6 cellular contexts compared by ENCODE assay signal in the genomic region with DNA sequence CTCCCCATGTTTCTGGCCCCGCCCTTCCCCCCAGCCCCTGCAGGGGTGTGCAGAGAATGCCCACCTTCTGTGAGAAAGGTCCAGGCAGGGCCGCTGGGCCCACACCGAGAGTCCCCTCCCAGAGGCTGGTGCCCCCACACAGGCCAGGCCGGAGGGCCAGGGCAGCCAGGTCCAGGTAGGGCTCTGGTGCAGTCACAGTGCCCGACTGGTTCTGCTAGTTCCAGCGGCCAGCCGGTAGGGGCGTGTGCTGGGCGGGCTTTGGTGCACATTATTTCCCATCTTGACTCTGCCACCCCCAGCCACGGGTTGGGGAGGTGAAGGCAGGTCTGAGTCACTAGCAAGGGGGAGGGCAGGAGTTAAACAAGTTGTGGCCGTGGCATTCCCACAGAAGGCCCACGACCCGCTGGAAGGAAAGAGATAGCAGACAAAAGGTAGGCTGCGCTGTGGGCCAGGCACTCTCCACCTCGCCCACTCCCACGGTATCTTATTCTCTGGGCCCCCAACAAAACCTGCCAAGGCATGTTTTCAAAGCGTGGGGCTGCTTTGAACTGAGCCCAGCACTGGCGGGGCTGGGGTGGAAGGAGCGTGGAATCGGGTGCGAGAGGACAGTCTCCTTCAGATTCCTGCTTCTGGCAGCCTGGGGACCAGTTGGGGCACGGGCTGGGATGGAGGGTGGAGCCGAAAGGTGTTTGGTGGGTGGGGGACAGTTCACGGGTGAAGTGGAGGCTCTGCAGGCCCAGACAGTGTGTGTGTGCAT. TPM values are rescaled to one million over a fixed set of nuclear protein-coding genes. Genes with fewer than 3 reads are reported as not detected.
DNase-seq lines count a peak whose midpoint lies in the region; ATAC-seq and TF ChIP-seq lines count a peak whose summit lies in the region.

No MANE protein-coding gene starts in this region.

- peaks cover 11% of the 10 kb centered on the region; the same call in 1 of the 2 replicates for H3K36me3 Mint-ChIP-seq in WTC11

- DNase-seq in COLO668 (lab: John Stamatoyannopoulos, UW; ENCODE audit: unreplicated experiment) (peak; percentile 21), WTC11 (ENCODE audit: low spot score) (peak; percentile 58), left lung (peak; percentile 66 to 80), RKO (ENCODE audit: low spot score) (no peak), NCI-H1436 treated with DMSO at 0.1 percent for 48 hours (lab: John Stamatoyannopoulos, UW) (no peak)

- H3K27me3 ChIP-seq in left lung = peaks cover 15 to 58% of the 10 kb centered on the region in 2 donors

- ATAC-seq in WTC11 (peak; percentile 67), left lung (peak; percentile 85), GM21825 (IDR thresholded peaks at IDR 0.05; ENCODE audit: unreplicated experiment) (no peak)

- peak overlapping the region in 1 of 2 donors; percentile 62 for H3K27ac ChIP-seq in left lung

- no peaks in the 10 kb centered on the region for H3K36me3 ChIP-seq in left lung

- peaks cover 46% of the 10 kb centered on the region for H3K4me1 Mint-ChIP-seq in WTC11

- H3K27ac Mint-ChIP-seq in WTC11 = no peak overlapping the region

- H3K27me3 Mint-ChIP-seq in WTC11 (ENCODE audit: low read depth) = peaks cover 26% of the 10 kb centered on the region

- peaks cover 10 to 23% of the 10 kb centered on the region in 2 donors for H3K4me1 ChIP-seq in left lung

- no peak for TF ChIP-seq CTCF in WTC11 (IDR thresholded peaks at IDR 0.05)
- TF ChIP-seq CTCF in left lung (IDR thresholded peaks at IDR 0.05) = peak in 1 of 2 donors; percentile 20

- CTCF ChIA-PET in WTC11 (lab: Charles Lee) = interaction anchor here (1.0 to 3.7 kb wide), 10 partner anchors 8 to 137 kb away, joined by 4 to 24 read pairs (median 11); a partner anchor contains a TSS

- peak overlapping the region in 1 of 2 donors; percentile 11 for H3K4me3 ChIP-seq in left lung

- intact Hi-C loops in left lung (cut with DNase I) = no loop called here

- no peaks in the 10 kb centered on the region for H3K9me3 ChIP-seq in left lung

- H3K4me3 Mint-ChIP-seq in WTC11 = peak overlapping the region; percentile 87

- no peaks in the 10 kb centered on the region for H3K9me3 Mint-ChIP-seq in WTC11

- POLR2A ChIA-PET in WTC11 (lab: Charles Lee) = interaction anchor here (1.4 to 3.0 kb wide), 2 partner anchors 8 to 26 kb away, joined by 4 to 8 read pairs; a partner anchor contains a TSS

TF ChIP-seq in WTC11, 78 proteins besides CTCF, POLR2A, EP300 and RAD21:
- TF ChIP-seq ZNF317 (CRISPR knock-in tag; IDR thresholded peaks at IDR 0.05; ENCODE audit: borderline replicate concordance, low read depth) (no peak), ZNF121 (CRISPR knock-in tag; IDR thresholded peaks at IDR 0.05) (peak; percentile 100), SP1 (CRISPR knock-in tag; conservative IDR thresholded peaks at IDR 0.05) (0 out of 2 replicates have a peak, but pooled peaks have one; percentile 25)
- TF ChIP-seq, protein P1, sequence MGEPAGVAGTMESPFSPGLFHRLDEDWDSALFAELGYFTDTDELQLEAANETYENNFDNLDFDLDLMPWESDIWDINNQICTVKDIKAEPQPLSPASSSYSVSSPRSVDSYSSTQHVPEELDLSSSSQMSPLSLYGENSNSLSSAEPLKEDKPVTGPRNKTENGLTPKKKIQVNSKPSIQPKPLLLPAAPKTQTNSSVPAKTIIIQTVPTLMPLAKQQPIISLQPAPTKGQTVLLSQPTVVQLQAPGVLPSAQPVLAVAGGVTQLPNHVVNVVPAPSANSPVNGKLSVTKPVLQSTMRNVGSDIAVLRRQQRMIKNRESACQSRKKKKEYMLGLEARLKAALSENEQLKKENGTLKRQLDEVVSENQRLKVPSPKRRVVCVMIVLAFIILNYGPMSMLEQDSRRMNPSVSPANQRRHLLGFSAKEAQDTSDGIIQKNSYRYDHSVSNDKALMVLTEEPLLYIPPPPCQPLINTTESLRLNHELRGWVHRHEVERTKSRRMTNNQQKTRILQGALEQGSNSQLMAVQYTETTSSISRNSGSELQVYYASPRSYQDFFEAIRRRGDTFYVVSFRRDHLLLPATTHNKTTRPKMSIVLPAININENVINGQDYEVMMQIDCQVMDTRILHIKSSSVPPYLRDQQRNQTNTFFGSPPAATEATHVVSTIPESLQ (CRISPR knock-in tag; IDR thresholded peaks at IDR 0.05) = no peak
- TF ChIP-seq, protein P2, sequence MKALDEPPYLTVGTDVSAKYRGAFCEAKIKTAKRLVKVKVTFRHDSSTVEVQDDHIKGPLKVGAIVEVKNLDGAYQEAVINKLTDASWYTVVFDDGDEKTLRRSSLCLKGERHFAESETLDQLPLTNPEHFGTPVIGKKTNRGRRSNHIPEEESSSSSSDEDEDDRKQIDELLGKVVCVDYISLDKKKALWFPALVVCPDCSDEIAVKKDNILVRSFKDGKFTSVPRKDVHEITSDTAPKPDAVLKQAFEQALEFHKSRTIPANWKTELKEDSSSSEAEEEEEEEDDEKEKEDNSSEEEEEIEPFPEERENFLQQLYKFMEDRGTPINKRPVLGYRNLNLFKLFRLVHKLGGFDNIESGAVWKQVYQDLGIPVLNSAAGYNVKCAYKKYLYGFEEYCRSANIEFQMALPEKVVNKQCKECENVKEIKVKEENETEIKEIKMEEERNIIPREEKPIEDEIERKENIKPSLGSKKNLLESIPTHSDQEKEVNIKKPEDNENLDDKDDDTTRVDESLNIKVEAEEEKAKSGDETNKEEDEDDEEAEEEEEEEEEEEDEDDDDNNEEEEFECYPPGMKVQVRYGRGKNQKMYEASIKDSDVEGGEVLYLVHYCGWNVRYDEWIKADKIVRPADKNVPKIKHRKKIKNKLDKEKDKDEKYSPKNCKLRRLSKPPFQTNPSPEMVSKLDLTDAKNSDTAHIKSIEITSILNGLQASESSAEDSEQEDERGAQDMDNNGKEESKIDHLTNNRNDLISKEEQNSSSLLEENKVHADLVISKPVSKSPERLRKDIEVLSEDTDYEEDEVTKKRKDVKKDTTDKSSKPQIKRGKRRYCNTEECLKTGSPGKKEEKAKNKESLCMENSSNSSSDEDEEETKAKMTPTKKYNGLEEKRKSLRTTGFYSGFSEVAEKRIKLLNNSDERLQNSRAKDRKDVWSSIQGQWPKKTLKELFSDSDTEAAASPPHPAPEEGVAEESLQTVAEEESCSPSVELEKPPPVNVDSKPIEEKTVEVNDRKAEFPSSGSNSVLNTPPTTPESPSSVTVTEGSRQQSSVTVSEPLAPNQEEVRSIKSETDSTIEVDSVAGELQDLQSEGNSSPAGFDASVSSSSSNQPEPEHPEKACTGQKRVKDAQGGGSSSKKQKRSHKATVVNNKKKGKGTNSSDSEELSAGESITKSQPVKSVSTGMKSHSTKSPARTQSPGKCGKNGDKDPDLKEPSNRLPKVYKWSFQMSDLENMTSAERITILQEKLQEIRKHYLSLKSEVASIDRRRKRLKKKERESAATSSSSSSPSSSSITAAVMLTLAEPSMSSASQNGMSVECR (CRISPR knock-in tag; IDR thresholded peaks at IDR 0.05; ENCODE audit: borderline replicate concordance) = peak; percentile 35; the same call in 1 of the 2 replicates

RNA-seq across cellular contexts. Expression of a gene that starts 1.9 kb away (rescaled TPM):
- total RNA-seq in WTC11 (2021) (6.9 to 8.8 TPM (median 8.1 TPM) in 3 replicates), left lung (1 to 10 TPM in 1 of 2 donors, under 1 TPM in 1; 0.55 to 6.4 TPM)

RNA-seq across cellular contexts. Expression of a gene that starts 12.6 kb away (rescaled TPM):
- 24.6 to 30.6 TPM (median 26.3 TPM) in 3 replicates for total RNA-seq in WTC11 (2021)
- 10 to 100 TPM; 37.6 to 57.2 TPM for total RNA-seq in left lung

RNA-seq across cellular contexts. Expression of a gene that starts 26.1 kb away (rescaled TPM):
- 5.4 to 6.7 TPM (median 6.2 TPM) in 3 replicates for total RNA-seq in WTC11 (2021)
- 1 to 10 TPM in 1 of 2 donors, under 1 TPM in 1; 0.50 to 4.3 TPM for total RNA-seq in left lung

RNA-seq across cellular contexts. Expression of a gene that starts 26.2 kb away (rescaled TPM):
- total RNA-seq in WTC11 (2021) = 5.7 to 6.9 TPM (median 6.6 TPM) in 3 replicates
- 1 to 10 TPM; 1.4 to 2.7 TPM for total RNA-seq in left lung

RNA-seq across cellular contexts. Expression of a gene that starts 55.7 kb away (rescaled TPM):
- total RNA-seq in WTC11 (2021) (35.1 to 41.5 TPM (median 40.5 TPM) in 3 replicates), left lung (10 to 100 TPM; 28.5 to 34.8 TPM)

Comparison
In these comparisons a context has a peak if more than half of its experiments do, and no peak if none do; other contexts are left out.
1. DNase-seq: peak in COLO668 (single experiment), WTC11 (single experiment) and left lung (2 of 2); none in RKO (single experiment) and NCI-H1436 treated with DMSO at 0.1 percent for 48 hours (single experiment).